20 cellular contexts compared by ENCODE assay signal in the genomic region with DNA sequence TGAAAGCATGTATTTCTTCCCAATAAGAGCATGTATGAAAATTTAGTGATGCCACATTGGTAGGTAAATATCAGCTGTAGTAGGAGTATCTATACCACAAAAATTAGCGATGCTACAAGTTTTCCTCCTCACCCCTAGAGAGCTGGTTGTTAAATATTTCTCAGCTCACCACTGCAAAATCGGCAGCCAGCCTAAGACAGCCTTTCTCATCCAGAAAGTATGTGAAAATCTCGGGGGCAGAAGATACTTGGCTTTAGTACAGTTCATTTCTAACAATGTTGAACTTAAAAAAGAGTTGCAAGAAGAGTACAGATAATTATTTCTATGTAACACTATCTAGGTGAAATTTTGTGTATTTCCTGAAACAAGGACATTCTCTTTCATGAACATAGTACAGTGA.
DNase-seq lines count a peak whose midpoint lies in the region; ATAC-seq and TF ChIP-seq lines count a peak whose summit lies in the region.
"Had no signal": no experiment of that assay in that cellular context is flagged by ENCODE, and none has a peak within 500 bp of the region (broad histone marks: within the 10 kb centered on the region; RNA-seq: fewer than 3 reads in every experiment).

No MANE protein-coding gene starts in this region.

- ATAC-seq in thoracic aorta (ENCODE audit: insufficient number of reproducible peaks, low FRiP score, low read depth) (no peak), HG03108 (IDR thresholded peaks at IDR 0.05; ENCODE audit: unreplicated experiment) (no peak)
- ATAC-seq: gastrocnemius medialis, lower lobe of right lung had no signal

- intact Hi-C loops in lower leg skin (cut with DNase I; ENCODE audit: low total_unique reads): no loop called here

- H3K4me3 ChIP-seq in fibroblast of pulmonary artery (replicated peaks; ENCODE audit: low read depth, low read length): no peak overlapping the region
- peak overlapping the region; percentile 3 for H3K4me3 ChIP-seq in thoracic aorta
- H3K4me3 ChIP-seq in lower leg skin (ENCODE audit: low read depth, poor library complexity, severe bottlenecking): no peak overlapping the region
- H3K4me3 ChIP-seq: cardiac muscle cell, gastrocnemius medialis, lower lobe of right lung, testis had no signal

- WGBS in lower leg skin, 2 donors: 43 to 51% methylated on average over 3 of the region's 3 CpGs

- TF ChIP-seq CTCF in fibroblast of pulmonary artery (IDR thresholded peaks at IDR 0.05; ENCODE audit: low read length, missing control alignments): no peak
- no peak for TF ChIP-seq CTCF in thoracic aorta (IDR thresholded peaks at IDR 0.05)
- TF ChIP-seq CTCF in lower leg skin (IDR thresholded peaks at IDR 0.05): no peak

- no peaks in the 10 kb centered on the region for H3K9me3 ChIP-seq in thoracic aorta
- H3K9me3 ChIP-seq: gastrocnemius medialis, lower lobe of right lung, testis had no signal

- H3K27ac ChIP-seq in thoracic aorta: peak overlapping the region; percentile 42 to 48
- H3K27ac ChIP-seq: cardiac muscle cell, gastrocnemius medialis, lower lobe of right lung, testis, VCaP had no signal

- no peaks in the 10 kb centered on the region for H3K27me3 ChIP-seq in thoracic aorta (replicated peaks; ENCODE audit: insufficient read depth)
- H3K27me3 ChIP-seq: cardiac muscle cell, gastrocnemius medialis, testis had no signal

- DNase-seq in GM03348 (ENCODE audit: low spot score) (peak; percentile 73), amniotic stem cell (lab: John Stamatoyannopoulos, UW) (peak; percentile 22), fibroblast of pulmonary artery (ENCODE audit: low read depth) (peak; percentile 66), thoracic aorta (ENCODE audit: low spot score) (no peak), cerebellar cortex (ENCODE audit: low spot score) (no peak), lower leg skin (ENCODE audit: low spot score in 2 of 2) (no peak)
- DNase-seq: activated CD4-positive, alpha-beta T cell treated with anti-CD3 and anti-CD28 coated beads, Interleukin-2, amount 50 U/mL, for 48 hours; activated naive CD4-positive, alpha-beta T cell treated with anti-CD3 and anti-CD28 coated beads, Interleukin-2, amount 50 U/mL, for 16 hours; CD4-positive, alpha-beta T cell; DMS79; effector memory CD4-positive, alpha-beta T cell; gastrocnemius medialis; lower lobe of right lung; NK-92 treated with Interleukin-12 subunit alpha and Interleukin-12 subunit beta, amount 100 ng/mL, for 24 hours; posterior cingulate gyrus; small intestine; testis had no signal

- peaks cover 14 to 36% of the 10 kb centered on the region in 2 donors for H3K4me1 ChIP-seq in thoracic aorta (ENCODE audit: control insufficient read depth in 1 of 2, low read depth in 2 of 2)
- H3K4me1 ChIP-seq: gastrocnemius medialis, lower lobe of right lung had no signal

- H3K36me3 ChIP-seq in thoracic aorta: peaks cover 23% of the 10 kb centered on the region
- H3K36me3 ChIP-seq: gastrocnemius medialis had no signal

- no peak for TF ChIP-seq POLR2A in lower leg skin (IDR thresholded peaks at IDR 0.05)

Comparison
In these comparisons a context has a peak if more than half of its experiments do, and no peak if none do; other contexts are left out.
1. DNase-seq: peak in GM03348 (single experiment), amniotic stem cell (single experiment) and fibroblast of pulmonary artery (single experiment); none in thoracic aorta (single experiment), cerebellar cortex (single experiment) and lower leg skin (0 of 2).